2 cellular contexts compared by ENCODE assay signal in the genomic region with DNA sequence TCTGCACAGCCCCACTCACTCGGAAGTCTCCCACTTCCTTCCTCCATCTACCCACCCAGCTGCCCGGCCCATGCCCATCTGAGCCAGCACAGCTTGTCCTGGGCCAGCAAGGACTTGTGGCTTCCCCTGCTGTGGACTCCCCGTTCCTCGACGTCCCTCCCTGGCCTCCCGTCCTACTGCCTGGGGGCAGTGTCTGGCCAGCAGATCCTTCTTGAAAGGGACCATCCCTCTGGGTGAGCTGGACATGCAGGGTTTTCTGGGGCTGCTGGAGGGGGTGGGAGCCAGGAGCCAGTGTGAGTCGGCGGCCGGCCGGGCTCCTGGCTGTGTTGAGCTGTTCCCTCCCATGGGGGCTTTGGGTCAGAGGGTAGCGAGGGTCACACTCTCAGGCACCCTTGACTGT.
TF ChIP-seq lines count a peak whose summit lies in the region.

No MANE protein-coding gene starts in this region.

TF ChIP-seq in SK-N-SH, 30 proteins besides CTCF, POLR2A, EP300 and RAD21 (continued from another document):
- TF ChIP-seq, protein P1, sequence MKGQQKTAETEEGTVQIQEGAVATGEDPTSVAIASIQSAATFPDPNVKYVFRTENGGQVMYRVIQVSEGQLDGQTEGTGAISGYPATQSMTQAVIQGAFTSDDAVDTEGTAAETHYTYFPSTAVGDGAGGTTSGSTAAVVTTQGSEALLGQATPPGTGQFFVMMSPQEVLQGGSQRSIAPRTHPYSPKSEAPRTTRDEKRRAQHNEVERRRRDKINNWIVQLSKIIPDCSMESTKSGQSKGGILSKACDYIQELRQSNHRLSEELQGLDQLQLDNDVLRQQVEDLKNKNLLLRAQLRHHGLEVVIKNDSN (IDR thresholded peaks at IDR 0.05; ENCODE audit: borderline replicate concordance, low read depth) = no peak
- TF ChIP-seq MEF2A (IDR thresholded peaks at IDR 0.05; ENCODE audit: borderline replicate concordance, low read depth) (no peak), TCF12 (IDR thresholded peaks at IDR 0.05) (no peak), RXRA (IDR thresholded peaks at IDR 0.05; ENCODE audit: borderline replicate concordance, low read depth) (no peak), ELF1 (IDR thresholded peaks at IDR 0.05) (no peak), EZH2phosphoT487 (IDR thresholded peaks at IDR 0.05; ENCODE audit: borderline replicate concordance, low read depth) (no peak), YY1 (IDR thresholded peaks at IDR 0.05; ENCODE audit: low read depth) (no peak), SIN3A (IDR thresholded peaks at IDR 0.05; ENCODE audit: borderline replicate concordance, low read depth, low read length) (no peak), FOXJ3 (CRISPR knock-in tag; IDR thresholded peaks at IDR 0.05) (no peak)
- TF ChIP-seq, protein P2, sequence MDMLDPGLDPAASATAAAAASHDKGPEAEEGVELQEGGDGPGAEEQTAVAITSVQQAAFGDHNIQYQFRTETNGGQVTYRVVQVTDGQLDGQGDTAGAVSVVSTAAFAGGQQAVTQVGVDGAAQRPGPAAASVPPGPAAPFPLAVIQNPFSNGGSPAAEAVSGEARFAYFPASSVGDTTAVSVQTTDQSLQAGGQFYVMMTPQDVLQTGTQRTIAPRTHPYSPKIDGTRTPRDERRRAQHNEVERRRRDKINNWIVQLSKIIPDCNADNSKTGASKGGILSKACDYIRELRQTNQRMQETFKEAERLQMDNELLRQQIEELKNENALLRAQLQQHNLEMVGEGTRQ (IDR thresholded peaks at IDR 0.05; ENCODE audit: borderline replicate concordance, low read depth, low read length) = no peak
- TF ChIP-seq, protein P3, sequence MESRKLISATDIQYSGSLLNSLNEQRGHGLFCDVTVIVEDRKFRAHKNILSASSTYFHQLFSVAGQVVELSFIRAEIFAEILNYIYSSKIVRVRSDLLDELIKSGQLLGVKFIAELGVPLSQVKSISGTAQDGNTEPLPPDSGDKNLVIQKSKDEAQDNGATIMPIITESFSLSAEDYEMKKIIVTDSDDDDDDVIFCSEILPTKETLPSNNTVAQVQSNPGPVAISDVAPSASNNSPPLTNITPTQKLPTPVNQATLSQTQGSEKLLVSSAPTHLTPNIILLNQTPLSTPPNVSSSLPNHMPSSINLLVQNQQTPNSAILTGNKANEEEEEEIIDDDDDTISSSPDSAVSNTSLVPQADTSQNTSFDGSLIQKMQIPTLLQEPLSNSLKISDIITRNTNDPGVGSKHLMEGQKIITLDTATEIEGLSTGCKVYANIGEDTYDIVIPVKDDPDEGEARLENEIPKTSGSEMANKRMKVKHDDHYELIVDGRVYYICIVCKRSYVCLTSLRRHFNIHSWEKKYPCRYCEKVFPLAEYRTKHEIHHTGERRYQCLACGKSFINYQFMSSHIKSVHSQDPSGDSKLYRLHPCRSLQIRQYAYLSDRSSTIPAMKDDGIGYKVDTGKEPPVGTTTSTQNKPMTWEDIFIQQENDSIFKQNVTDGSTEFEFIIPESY (IDR thresholded peaks at IDR 0.05; ENCODE audit: borderline replicate concordance, low read depth) = no peak
- TF ChIP-seq, protein P4, sequence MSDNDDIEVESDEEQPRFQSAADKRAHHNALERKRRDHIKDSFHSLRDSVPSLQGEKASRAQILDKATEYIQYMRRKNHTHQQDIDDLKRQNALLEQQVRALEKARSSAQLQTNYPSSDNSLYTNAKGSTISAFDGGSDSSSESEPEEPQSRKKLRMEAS (IDR thresholded peaks at IDR 0.05; ENCODE audit: low read depth) = no peak
TF ChIP-seq in SK-N-SH: peak in this region for 0.

TF ChIP-seq in SK-N-SH treated with all-trans-retinoic acid at 6 μM for 48 hours, 23 proteins besides CTCF, POLR2A, EP300 and RAD21 (continued from another document):
- TF ChIP-seq ESRRG (CRISPR knock-in tag; IDR thresholded peaks at IDR 0.05) (no peak), TSHZ2 (CRISPR knock-in tag; IDR thresholded peaks at IDR 0.05) (no peak), ZC3H10 (CRISPR knock-in tag; IDR thresholded peaks at IDR 0.05) (no peak), ISL1 (CRISPR knock-in tag; IDR thresholded peaks at IDR 0.05) (no peak)
- TF ChIP-seq, protein P5, sequence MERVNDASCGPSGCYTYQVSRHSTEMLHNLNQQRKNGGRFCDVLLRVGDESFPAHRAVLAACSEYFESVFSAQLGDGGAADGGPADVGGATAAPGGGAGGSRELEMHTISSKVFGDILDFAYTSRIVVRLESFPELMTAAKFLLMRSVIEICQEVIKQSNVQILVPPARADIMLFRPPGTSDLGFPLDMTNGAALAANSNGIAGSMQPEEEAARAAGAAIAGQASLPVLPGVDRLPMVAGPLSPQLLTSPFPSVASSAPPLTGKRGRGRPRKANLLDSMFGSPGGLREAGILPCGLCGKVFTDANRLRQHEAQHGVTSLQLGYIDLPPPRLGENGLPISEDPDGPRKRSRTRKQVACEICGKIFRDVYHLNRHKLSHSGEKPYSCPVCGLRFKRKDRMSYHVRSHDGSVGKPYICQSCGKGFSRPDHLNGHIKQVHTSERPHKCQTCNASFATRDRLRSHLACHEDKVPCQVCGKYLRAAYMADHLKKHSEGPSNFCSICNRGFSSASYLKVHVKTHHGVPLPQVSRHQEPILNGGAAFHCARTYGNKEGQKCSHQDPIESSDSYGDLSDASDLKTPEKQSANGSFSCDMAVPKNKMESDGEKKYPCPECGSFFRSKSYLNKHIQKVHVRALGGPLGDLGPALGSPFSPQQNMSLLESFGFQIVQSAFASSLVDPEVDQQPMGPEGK (CRISPR knock-in tag; IDR thresholded peaks at IDR 0.05; ENCODE audit: borderline replicate concordance) = no peak
- TF ChIP-seq, protein P6, sequence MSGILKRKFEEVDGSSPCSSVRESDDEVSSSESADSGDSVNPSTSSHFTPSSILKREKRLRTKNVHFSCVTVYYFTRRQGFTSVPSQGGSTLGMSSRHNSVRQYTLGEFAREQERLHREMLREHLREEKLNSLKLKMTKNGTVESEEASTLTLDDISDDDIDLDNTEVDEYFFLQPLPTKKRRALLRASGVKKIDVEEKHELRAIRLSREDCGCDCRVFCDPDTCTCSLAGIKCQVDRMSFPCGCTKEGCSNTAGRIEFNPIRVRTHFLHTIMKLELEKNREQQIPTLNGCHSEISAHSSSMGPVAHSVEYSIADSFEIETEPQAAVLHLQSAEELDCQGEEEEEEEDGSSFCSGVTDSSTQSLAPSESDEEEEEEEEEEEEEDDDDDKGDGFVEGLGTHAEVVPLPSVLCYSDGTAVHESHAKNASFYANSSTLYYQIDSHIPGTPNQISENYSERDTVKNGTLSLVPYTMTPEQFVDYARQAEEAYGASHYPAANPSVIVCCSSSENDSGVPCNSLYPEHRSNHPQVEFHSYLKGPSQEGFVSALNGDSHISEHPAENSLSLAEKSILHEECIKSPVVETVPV (CRISPR knock-in tag; IDR thresholded peaks at IDR 0.05) = no peak
- TF ChIP-seq, protein P7, sequence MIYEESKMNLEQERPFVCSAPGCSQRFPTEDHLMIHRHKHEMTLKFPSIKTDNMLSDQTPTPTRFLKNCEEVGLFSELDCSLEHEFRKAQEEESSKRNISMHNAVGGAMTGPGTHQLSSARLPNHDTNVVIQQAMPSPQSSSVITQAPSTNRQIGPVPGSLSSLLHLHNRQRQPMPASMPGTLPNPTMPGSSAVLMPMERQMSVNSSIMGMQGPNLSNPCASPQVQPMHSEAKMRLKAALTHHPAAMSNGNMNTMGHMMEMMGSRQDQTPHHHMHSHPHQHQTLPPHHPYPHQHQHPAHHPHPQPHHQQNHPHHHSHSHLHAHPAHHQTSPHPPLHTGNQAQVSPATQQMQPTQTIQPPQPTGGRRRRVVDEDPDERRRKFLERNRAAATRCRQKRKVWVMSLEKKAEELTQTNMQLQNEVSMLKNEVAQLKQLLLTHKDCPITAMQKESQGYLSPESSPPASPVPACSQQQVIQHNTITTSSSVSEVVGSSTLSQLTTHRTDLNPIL (CRISPR knock-in tag; IDR thresholded peaks at IDR 0.05; ENCODE audit: low read depth) = no peak
